8 cellular contexts compared by ENCODE assay signal in the genomic region with DNA sequence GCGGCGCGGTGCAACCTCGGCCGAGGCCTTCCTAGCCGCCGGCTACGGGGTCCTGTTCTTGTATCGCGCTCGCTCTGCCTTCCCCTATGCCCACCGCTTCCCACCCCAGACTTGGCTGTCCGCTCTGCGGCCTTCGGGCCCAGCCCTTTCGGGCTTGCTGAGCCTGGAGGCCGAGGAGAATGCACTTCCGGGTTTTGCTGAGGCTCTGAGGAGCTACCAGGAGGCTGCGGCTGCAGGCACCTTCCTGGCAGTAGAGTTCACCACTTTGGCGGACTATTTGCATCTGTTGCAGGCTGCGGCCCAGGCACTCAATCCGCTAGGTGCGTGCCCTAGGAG. TPM values are rescaled to one million over a fixed set of nuclear protein-coding genes. Genes with fewer than 3 reads are reported as not detected.
DNase-seq lines count a peak whose midpoint lies in the region; ATAC-seq, FAIRE-seq and TF ChIP-seq lines count a peak whose summit lies in the region.

No MANE protein-coding gene starts in this region.

- H3K4me1 ChIP-seq in K562 (replicated peaks in 1 of 2; ENCODE audit: control insufficient read depth in 2 of 2, insufficient read depth in 2 of 2, low read length in 2 of 2): peaks cover 0 to 18% of the 10 kb centered on the region in 2 experiments; a peak in 3 of 5 replicates
- H3K4me1 ChIP-seq in smooth muscle cell (ENCODE audit: low read depth): peaks cover 6% of the 10 kb centered on the region

- CTCF ChIA-PET in K562 (lab: Yijun Ruan, JAX; ENCODE audit: low intra/inter-chr PET ratio): no interaction called here

- POLR2A ChIA-PET in K562 (lab: Yijun Ruan, JAX): interaction anchor here (0.6 to 0.9 kb wide), 2 partner anchors 227 to 1618 kb away, joined by 3 read pairs; no protein-coding TSS in a partner anchor

- H3K79me2 ChIP-seq in SU-DHL-6 (ENCODE audit: insufficient read depth, low read length) (peaks cover 9% of the 10 kb centered on the region; the same call in 1 of the 2 replicates), K562 (ENCODE audit: control insufficient read depth, insufficient read depth, low read length) (peaks cover 10% of the 10 kb centered on the region; the same call in 2 of the 3 replicates), smooth muscle cell (ENCODE audit: low read depth) (no peaks in the 10 kb centered on the region)

- H3K27me3 ChIP-seq in SU-DHL-6 (ENCODE audit: low read length): no peaks in the 10 kb centered on the region
- no peaks in the 10 kb centered on the region; a peak in 2 of 5 replicates for H3K27me3 ChIP-seq in K562 (ENCODE audit: control insufficient read depth in 2 of 2, insufficient read depth in 2 of 2, low read length in 2 of 2)
- H3K27me3 ChIP-seq in smooth muscle cell (ENCODE audit: low read depth): no peaks in the 10 kb centered on the region

- in situ Hi-C loops in K562 (cut with MboI): no loop called here

- ATAC-seq in GM21619 (IDR thresholded peaks at IDR 0.05; ENCODE audit: unreplicated experiment): peak; percentile 53
- peak; percentile 90 for ATAC-seq in K562

- H3F3A ChIP-seq in SU-DHL-6 (ENCODE audit: insufficient read depth): peaks cover 3% of the 10 kb centered on the region; the same call in 1 of the 2 replicates
- no peaks in the 10 kb centered on the region for H3F3A ChIP-seq in smooth muscle cell (ENCODE audit: low read depth)

- FAIRE-seq in K562 (lab: Jason Lieb, UNC): peak; percentile 57

- H3K36me3 ChIP-seq in SU-DHL-6 (ENCODE audit: low read length): peaks cover 6% of the 10 kb centered on the region; the same call in 1 of the 2 replicates
- H3K36me3 ChIP-seq in K562 (ENCODE audit: control insufficient read depth, insufficient read depth, low read length): peaks cover 15% of the 10 kb centered on the region; the same call in 1 of the 3 replicates
- no peaks in the 10 kb centered on the region for H3K36me3 ChIP-seq in smooth muscle cell (ENCODE audit: low read depth)

- peak overlapping the region; percentile 92 for H3K9ac ChIP-seq in SU-DHL-6 (ENCODE audit: low read length)
- peak overlapping the region; percentile 82 to 96 for H3K9ac ChIP-seq in K562 (ENCODE audit: insufficient read depth in 1 of 2, low read depth in 2 of 2, low read length in 2 of 2)
- peak overlapping the region; percentile 83 for H3K9ac ChIP-seq in smooth muscle cell (ENCODE audit: low read depth)

- H3K9me2 ChIP-seq in SU-DHL-6 (replicated peaks; ENCODE audit: insufficient read depth, low read length): no peaks in the 10 kb centered on the region

- intact Hi-C loops in K562 (cut with micrococcal nuclease): no loop called here

- DNase-seq in GDM1 (lab: John Stamatoyannopoulos, UW) (peak; percentile 68), K562 (ENCODE audit: extremely low read depth in 1 of 4, low spot score in 3 of 4) (peak in 2 of 4 experiments; percentile 61 to 66), smooth muscle cell (lab: John Stamatoyannopoulos, UW; ENCODE audit: unreplicated experiment) (no peak), T-helper 9 cell (no peak)
- DNase-seq in Jurkat, Clone E6-1 (ENCODE audit: low read depth, low spot score): peak; percentile 59

- no peak for TF ChIP-seq RAD21 in K562 (CRISPR knock-in tag; conservative IDR thresholded peaks at IDR 0.05 in 1 of 2, IDR thresholded peaks at IDR 0.05 in 1 of 2)

- H4K20me1 ChIP-seq in SU-DHL-6 (ENCODE audit: low read depth, low read length) (no peaks in the 10 kb centered on the region), K562 (replicated peaks; ENCODE audit: control insufficient read depth, insufficient read depth, low read length) (no peaks in the 10 kb centered on the region), smooth muscle cell (ENCODE audit: low read depth) (no peaks in the 10 kb centered on the region)

- H3K9me3 ChIP-seq in SU-DHL-6 (ENCODE audit: insufficient read depth, low read length) (no peaks in the 10 kb centered on the region), K562 (replicated peaks; ENCODE audit: control insufficient read depth, insufficient read depth, low read depth, low read length) (peaks cover 4% of the 10 kb centered on the region), iPS-18c (ENCODE audit: control insufficient read depth, insufficient read depth, low read length) (no peaks in the 10 kb centered on the region), smooth muscle cell (replicated peaks; ENCODE audit: low read depth) (no peaks in the 10 kb centered on the region)

- H3K4me3 ChIP-seq in Jurkat, Clone E6-1 (ENCODE audit: low read length): peak overlapping the region; percentile 73
- H3K4me3 ChIP-seq in SU-DHL-6 (ENCODE audit: insufficient read depth, low read length, poor library complexity, severe bottlenecking): peak overlapping the region; percentile 74
- H3K4me3 ChIP-seq in K562: peak overlapping the region; percentile 66
- peak overlapping the region; percentile 80 for H3K4me3 ChIP-seq in iPS-18c (ENCODE audit: insufficient read depth, low read depth, low read length)
- H3K4me3 ChIP-seq in smooth muscle cell: peak overlapping the region; percentile 62

- no peak for TF ChIP-seq CTCF in SU-DHL-6 (IDR thresholded peaks at IDR 0.05; ENCODE audit: insufficient read depth, low read length, poor library complexity, severe bottlenecking)
- TF ChIP-seq CTCF in K562 (IDR thresholded peaks at IDR 0.05 in 2 of 3, conservative IDR thresholded peaks at IDR 0.05 in 1 of 3; ENCODE audit: insufficient read depth in 2 of 3, low read depth in 1 of 3, low read length in 3 of 3): no peak
- TF ChIP-seq CTCF in smooth muscle cell (IDR thresholded peaks at IDR 0.05; ENCODE audit: borderline replicate concordance, insufficient read depth, poor library complexity, severe bottlenecking): no peak

- H3K9me1 ChIP-seq in K562 (ENCODE audit: control insufficient read depth, insufficient read depth, low read length): no peaks in the 10 kb centered on the region

- H2AFZ ChIP-seq in SU-DHL-6 (ENCODE audit: low read depth, low read length, severe bottlenecking) (peak overlapping the region; percentile 95), K562 (ENCODE audit: low read depth, low read length) (peak overlapping the region; percentile 100), smooth muscle cell (ENCODE audit: low read depth) (peak overlapping the region; percentile 98)

- WGBS in K562 (ENCODE audit: insufficient coverage, low coverage, missing lambda C conversion rate): 12% methylated on average over 23 of the region's 23 CpGs
- WGBS in smooth muscle cell (ENCODE audit: low lambda C conversion rate): under 1% methylated on average over 23 of the region's 23 CpGs

- peak; percentile 55; the same call in 1 of the 2 replicates for TF ChIP-seq POLR2A in K562 (conservative IDR thresholded peaks at IDR 0.05)

- no peak for TF ChIP-seq EP300 in K562 (IDR thresholded peaks at IDR 0.05; ENCODE audit: low read length)

- H3K27ac ChIP-seq in SU-DHL-6 (ENCODE audit: low read depth, low read length) (peak overlapping the region; percentile 79), K562 (ENCODE audit: extremely low read depth, low read depth, low read length) (peak overlapping the region; percentile 80), smooth muscle cell (ENCODE audit: low read depth) (peak overlapping the region; percentile 74)

- BruUV-seq in K562 (replicated peaks; lab: Mats Ljungman, UMichigan): no TSS peak

- peak overlapping the region; percentile 88 for H3K4me2 ChIP-seq in SU-DHL-6 (ENCODE audit: low read depth, low read length, poor library complexity, severe bottlenecking)
- H3K4me2 ChIP-seq in K562 (ENCODE audit: insufficient read depth, low read length): peak overlapping the region; percentile 97
- H3K4me2 ChIP-seq in smooth muscle cell: peak overlapping the region; percentile 89

RNA-seq across cellular contexts. Expression of a gene that starts 0.4 kb away (rescaled TPM):
- 37.1 TPM for polyA plus RNA-seq in Jurkat, Clone E6-1 (2012; ENCODE audit: insufficient read depth, insufficient read length)
- total RNA-seq in K562 (2011; cell fraction: chromatin; rRNA removed; ENCODE audit: low replicate concordance): 8.8 and 11.0 TPM in 2 replicates
- total RNA-seq in K562 (2011; cell fraction: nucleolus; rRNA removed): 7.2 and 12.2 TPM in 2 replicates
- 8.1 and 13.1 TPM in 2 replicates for total RNA-seq in K562 (2011; cell fraction: nucleoplasm; rRNA removed)
- total RNA-seq in K562 (2014; rRNA removed) (13.0 and 22.2 TPM in 2 replicates), K562 (2014; rRNA removed; fragmentation: Illumina TruSeq; extraction: Trizol) (16.6 and 19.7 TPM in 2 replicates), K562 (2015; rRNA removed; fragmentation: Illumina TruSeq; extraction: Trizol) (14.8 and 16.5 TPM in 2 replicates), K562 (2021) (13.9 and 15.0 TPM in 2 replicates), smooth muscle cell (40.8 and 42.6 TPM in 2 replicates)
- polyA plus RNA-seq in K562 (2011; rRNA removed) (4.7 and 7.9 TPM in 2 replicates), K562 (2014; fragmentation: Illumina TruSeq; extraction: Trizol) (12.8 and 15.2 TPM in 2 replicates), K562 (2014; fragmentation: Nextera tagmentation; extraction: Ambion mirVana) (10 to 100 TPM; 12.9 to 14.2 TPM), K562 (2014; rRNA removed) (20.6 and 34.6 TPM in 2 replicates), smooth muscle cell (73.3 and 80.6 TPM in 2 replicates)
- polyA plus RNA-seq in K562 (2011; cell fraction: cytosol; rRNA removed): 7.4 and 33.1 TPM in 2 replicates
- polyA plus RNA-seq in K562 (2011; cell fraction: nucleus; rRNA removed): 6.3 and 10.0 TPM in 2 replicates
- 13.5 and 26.0 TPM in 2 replicates for polyA plus RNA-seq in K562 (2012)
- 2.7 and 3.6 TPM in 2 replicates for polyA minus RNA-seq in K562 (2011; rRNA and poly(A)+ RNA removed)
- 3.6 and 4.9 TPM in 2 replicates for polyA minus RNA-seq in K562 (2011; cell fraction: cytosol; rRNA and poly(A)+ RNA removed)
- polyA minus RNA-seq in K562 (2011; cell fraction: nucleus; rRNA and poly(A)+ RNA removed): 5.0 and 6.1 TPM in 2 replicates

RNA-seq across cellular contexts. Expression of a gene that starts 0.9 kb away (rescaled TPM):
- polyA plus RNA-seq in Jurkat, Clone E6-1 (2012; ENCODE audit: insufficient read depth, insufficient read length): not detected
- total RNA-seq in K562 (2011; cell fraction: chromatin; rRNA removed; ENCODE audit: low replicate concordance): not detected in 2 replicates
- not detected in 2 replicates for total RNA-seq in K562 (2011; cell fraction: nucleolus; rRNA removed)
- total RNA-seq in K562 (2011; cell fraction: nucleoplasm; rRNA removed): not detected in 2 replicates
- not detected in 2 replicates for total RNA-seq in K562 (2014; rRNA removed)
- total RNA-seq in K562 (2014; rRNA removed; fragmentation: Illumina TruSeq; extraction: Trizol): not detected in 2 replicates
- total RNA-seq in K562 (2015; rRNA removed; fragmentation: Illumina TruSeq; extraction: Trizol): not detected in 2 replicates
- not detected in 2 replicates for total RNA-seq in K562 (2021)
- not detected in 2 replicates for polyA plus RNA-seq in K562 (2011; rRNA removed)
- not detected in 2 replicates for polyA plus RNA-seq in K562 (2011; cell fraction: cytosol; rRNA removed)
- not detected in 2 replicates for polyA plus RNA-seq in K562 (2011; cell fraction: nucleus; rRNA removed)
- not detected in 2 replicates for polyA plus RNA-seq in K562 (2012)
- polyA plus RNA-seq in K562 (2014; fragmentation: Illumina TruSeq; extraction: Trizol): not detected in 2 replicates
- polyA plus RNA-seq in K562 (2014; fragmentation: Nextera tagmentation; extraction: Ambion mirVana): not detected
- polyA plus RNA-seq in K562 (2014; rRNA removed): not detected in 2 replicates
- not detected in 2 replicates for polyA minus RNA-seq in K562 (2011; rRNA and poly(A)+ RNA removed)
- polyA minus RNA-seq in K562 (2011; cell fraction: cytosol; rRNA and poly(A)+ RNA removed): not detected in 2 replicates
- not detected in 2 replicates for polyA minus RNA-seq in K562 (2011; cell fraction: nucleus; rRNA and poly(A)+ RNA removed)
- total RNA-seq in smooth muscle cell: 1.8 and 2.2 TPM in 2 replicates
- 0.46 and 1.5 TPM in 2 replicates for polyA plus RNA-seq in smooth muscle cell

RNA-seq across cellular contexts. Expression of a gene that starts 6.4 kb away (rescaled TPM):
- polyA plus RNA-seq in Jurkat, Clone E6-1 (2012; ENCODE audit: insufficient read depth, insufficient read length): not detected
- 0.23 and 1.9 TPM in 2 replicates for total RNA-seq in K562 (2011; cell fraction: chromatin; rRNA removed; ENCODE audit: low replicate concordance)
- total RNA-seq in K562 (2011; cell fraction: nucleolus; rRNA removed): 0.50 and 0.66 TPM in 2 replicates
- total RNA-seq in K562 (2011; cell fraction: nucleoplasm; rRNA removed): 0.92 and 1.9 TPM in 2 replicates
- total RNA-seq in K562 (2014; rRNA removed): 0.05 and 0.08 TPM in 2 replicates
- total RNA-seq in K562 (2014; rRNA removed; fragmentation: Illumina TruSeq; extraction: Trizol): 0.40 and 1.8 TPM in 2 replicates
- total RNA-seq in K562 (2015; rRNA removed; fragmentation: Illumina TruSeq; extraction: Trizol): 0.36 and 0.41 TPM in 2 replicates
- 0.76 and 0.91 TPM in 2 replicates for total RNA-seq in K562 (2021)
- polyA plus RNA-seq in K562 (2011; rRNA removed): 0.17 and 0.19 TPM in 2 replicates
- polyA plus RNA-seq in K562 (2011; cell fraction: cytosol; rRNA removed): not detected in 2 replicates
- 0.21 and 0.33 TPM in 2 replicates for polyA plus RNA-seq in K562 (2011; cell fraction: nucleus; rRNA removed)
- 0.56 and 0.60 TPM in 2 replicates for polyA plus RNA-seq in K562 (2012)
- polyA plus RNA-seq in K562 (2014; fragmentation: Illumina TruSeq; extraction: Trizol): 0.15 and 0.16 TPM in 2 replicates
- under 1 TPM; 0.24 to 0.44 TPM for polyA plus RNA-seq in K562 (2014; fragmentation: Nextera tagmentation; extraction: Ambion mirVana)
- polyA plus RNA-seq in K562 (2014; rRNA removed): 0.12 and 0.23 TPM in 2 replicates
- polyA minus RNA-seq in K562 (2011; rRNA and poly(A)+ RNA removed): 0.09 and 0.32 TPM in 2 replicates
- not detected in 2 replicates for polyA minus RNA-seq in K562 (2011; cell fraction: cytosol; rRNA and poly(A)+ RNA removed)
- 0.67 and 1.4 TPM in 2 replicates for polyA minus RNA-seq in K562 (2011; cell fraction: nucleus; rRNA and poly(A)+ RNA removed)
- 0.67 and 1.6 TPM in 2 replicates for total RNA-seq in smooth muscle cell
- polyA plus RNA-seq in smooth muscle cell: 1.2 and 1.8 TPM in 2 replicates

Comparison
In these comparisons a context has a peak if more than half of its experiments do, and no peak if none do; other contexts are left out.
1. DNase-seq: peak in GDM1 (single experiment) and Jurkat, Clone E6-1 (single experiment); none in smooth muscle cell (single experiment) and T-helper 9 cell (single experiment).
2. Peak in every context shown above with its lines, with median percentiles within 50 percentile points of each other: H3K4me3 ChIP-seq, H2AFZ ChIP-seq, H3K27ac ChIP-seq, H3K4me2 ChIP-seq and H3K9ac ChIP-seq.